26 cellular contexts compared by ENCODE assay signal in genomic region chr3:147161833-147162232, GRCh38.
"Had no signal": no experiment of that assay in that cellular context is flagged by ENCODE, and none has a peak within 500 bp of the region (broad histone marks: within the 10 kb centered on the region; RNA-seq: fewer than 3 reads in every experiment).

No MANE protein-coding gene starts in this region.

- H3K27me3 Mint-ChIP-seq: activated CD4-positive, alpha-beta memory T cell treated with anti-CD3 and anti-CD28 coated beads, Interleukin-2, amount 10 ng/mL, durations not matched to agents 7 days and 5 days; activated CD4-positive, alpha-beta T cell treated with anti-CD3 and anti-CD28 coated beads, Interleukin-2, amount 10 ng/mL, durations not matched to agents 7 days and 5 days; activated naive CD4-positive, alpha-beta T cell treated with anti-CD3 and anti-CD28 coated beads, Interleukin-2, amount 10 ng/mL, durations not matched to agents 7 days and 5 days; activated naive CD8-positive, alpha-beta T cell treated with anti-CD3 and anti-CD28 coated beads, Interleukin-2, amount 10 ng/mL, durations not matched to agents 7 days and 5 days; activated T-cell treated with anti-CD3 and anti-CD28 coated beads, Interleukin-2, amount 50 U/mL, for 24 hours; central memory CD8-positive, alpha-beta T cell; naive thymus-derived CD8-positive, alpha-beta T cell had no signal

- H3K4me1 Mint-ChIP-seq: activated CD4-positive, alpha-beta memory T cell treated with anti-CD3 and anti-CD28 coated beads, Interleukin-2, amount 10 ng/mL, durations not matched to agents 7 days and 5 days; activated CD4-positive, alpha-beta T cell treated with anti-CD3 and anti-CD28 coated beads, Interleukin-2, amount 10 ng/mL, durations not matched to agents 7 days and 5 days; activated naive CD4-positive, alpha-beta T cell treated with anti-CD3 and anti-CD28 coated beads, Interleukin-2, amount 10 ng/mL, durations not matched to agents 7 days and 5 days; activated naive CD8-positive, alpha-beta T cell treated with anti-CD3 and anti-CD28 coated beads, Interleukin-2, amount 10 ng/mL, durations not matched to agents 7 days and 5 days; central memory CD8-positive, alpha-beta T cell; immature natural killer cell; naive thymus-derived CD8-positive, alpha-beta T cell had no signal

- H3K4me1 ChIP-seq: parathyroid adenoma, right atrium auricular region, tibial nerve had no signal

- H3K9me3 Mint-ChIP-seq: activated naive CD4-positive, alpha-beta T cell treated with anti-CD3 and anti-CD28 coated beads, Interleukin-2, amount 10 ng/mL, durations not matched to agents 7 days and 5 days; activated naive CD8-positive, alpha-beta T cell treated with anti-CD3 and anti-CD28 coated beads, Interleukin-2, amount 10 ng/mL, durations not matched to agents 7 days and 5 days; mesothelial cell of epicardium had no signal

- H3K36me3 ChIP-seq: right atrium auricular region, tibial nerve had no signal

- H3K4me3 Mint-ChIP-seq: activated CD4-positive, alpha-beta memory T cell treated with anti-CD3 and anti-CD28 coated beads, Interleukin-2, amount 10 ng/mL, durations not matched to agents 7 days and 5 days; activated CD4-positive, alpha-beta T cell treated with anti-CD3 and anti-CD28 coated beads, Interleukin-2, amount 10 ng/mL, durations not matched to agents 7 days and 5 days; activated naive CD4-positive, alpha-beta T cell treated with anti-CD3 and anti-CD28 coated beads, Interleukin-2, amount 10 ng/mL, durations not matched to agents 7 days and 5 days; activated naive CD8-positive, alpha-beta T cell treated with anti-CD3 and anti-CD28 coated beads, Interleukin-2, amount 10 ng/mL, durations not matched to agents 7 days and 5 days; activated T-cell treated with anti-CD3 and anti-CD28 coated beads, Interleukin-2, amount 50 U/mL, for 24 hours; central memory CD8-positive, alpha-beta T cell; immature natural killer cell; mesothelial cell of epicardium; naive thymus-derived CD8-positive, alpha-beta T cell; neural crest cell had no signal

- ATAC-seq: left colon; naive thymus-derived CD8-positive, alpha-beta T cell had no signal

- H3K4me3 ChIP-seq: right atrium auricular region, tibial nerve had no signal

- H3K27ac Mint-ChIP-seq: activated CD4-positive, alpha-beta memory T cell treated with anti-CD3 and anti-CD28 coated beads, Interleukin-2, amount 10 ng/mL, durations not matched to agents 7 days and 5 days; activated CD4-positive, alpha-beta T cell treated with anti-CD3 and anti-CD28 coated beads, Interleukin-2, amount 10 ng/mL, durations not matched to agents 7 days and 5 days; activated naive CD4-positive, alpha-beta T cell treated with anti-CD3 and anti-CD28 coated beads, Interleukin-2, amount 10 ng/mL, durations not matched to agents 7 days and 5 days; activated naive CD8-positive, alpha-beta T cell treated with anti-CD3 and anti-CD28 coated beads, Interleukin-2, amount 10 ng/mL, durations not matched to agents 7 days and 5 days; activated T-cell treated with anti-CD3 and anti-CD28 coated beads, Interleukin-2, amount 50 U/mL, for 24 hours; immature natural killer cell; mesothelial cell of epicardium had no signal

- DNase-seq: activated CD4-positive, alpha-beta memory T cell treated with anti-CD3 and anti-CD28 coated beads, Interleukin-2, amount 10 ng/mL, durations not matched to agents 7 days and 5 days; activated CD4-positive, alpha-beta T cell treated with anti-CD3 and anti-CD28 coated beads for 1 hour; activated CD4-positive, alpha-beta T cell treated with anti-CD3 and anti-CD28 coated beads, Interleukin-2, amount 10 ng/mL, durations not matched to agents 7 days and 5 days; activated CD8-positive, alpha-beta memory T cell treated with anti-CD3 and anti-CD28 coated beads, Interleukin-2, amount 50 U/mL, for 48 hours; activated gamma-delta T cell; activated naive CD4-positive, alpha-beta T cell treated with anti-CD3 and anti-CD28 coated beads, Interleukin-2, amount 10 ng/mL, durations not matched to agents 7 days and 5 days; activated naive CD8-positive, alpha-beta T cell treated with anti-CD3 and anti-CD28 coated beads, Interleukin-2, amount 10 ng/mL, durations not matched to agents 7 days and 5 days; activated T-cell treated with anti-CD3 and anti-CD28 coated beads, Interleukin-2, amount 50 U/mL, for 24 hours; amniotic stem cell; cortex of kidney; head of caudate nucleus; hippocampal formation; immature natural killer cell; kidney; left colon; mammary epithelial cell; naive thymus-derived CD8-positive, alpha-beta T cell; nucleus accumbens; stimulated activated CD4-positive, alpha-beta T cell treated with anti-CD3 and anti-CD28 coated beads, Interleukin-15, amount 100 ng/mL, for 24 hours; stimulated activated naive CD4-positive, alpha-beta T cell treated with Interleukin-2 at 50 U/mL for 16 hours had no signal

- H3K36me3 Mint-ChIP-seq: activated naive CD4-positive, alpha-beta T cell treated with anti-CD3 and anti-CD28 coated beads, Interleukin-2, amount 10 ng/mL, durations not matched to agents 7 days and 5 days; activated naive CD8-positive, alpha-beta T cell treated with anti-CD3 and anti-CD28 coated beads, Interleukin-2, amount 10 ng/mL, durations not matched to agents 7 days and 5 days; immature natural killer cell; mesothelial cell of epicardium had no signal

- H3K27ac ChIP-seq: parathyroid adenoma, right atrium auricular region, tibial nerve had no signal

- H3K9me3 ChIP-seq: right atrium auricular region, tibial nerve had no signal

- H3K27me3 ChIP-seq: right atrium auricular region, tibial nerve had no signal
